Comparison of ENCODE assay signal across 15 cellular contexts in genomic region chr14:74286736-74287135, GRCh38. TPM values are rescaled to one million over a fixed set of nuclear protein-coding genes. Genes with fewer than 3 reads are reported as not detected.
DNase-seq lines count a peak whose midpoint lies in the region; ATAC-seq and TF ChIP-seq lines count a peak whose summit lies in the region.
"Had no signal": no experiment of that assay in that cellular context is flagged by ENCODE, and none has a peak within 500 bp of the region (broad histone marks: within the 10 kb centered on the region; RNA-seq: fewer than 3 reads in every experiment).

No MANE protein-coding gene starts in this region.

- peaks cover 18 to 59% (median 35%) of the 10 kb centered on the region in 11 experiments; a peak in 19 of 22 replicates for H4K20me1 ChIP-seq in BLaER1 treated with 17β-estradiol and CSF1 and Interleukin-3, amounts not matched to agents 10 nM and 100 nM

- peak overlapping the region in 7 of 11 experiments; percentile 0 to 40 (median 16); a peak in 5 of 22 replicates for H3K9ac ChIP-seq in BLaER1 treated with 17β-estradiol and CSF1 and Interleukin-3, amounts not matched to agents 10 nM and 100 nM
- H3K9ac ChIP-seq in colonic mucosa (ENCODE audit: low read depth in 2 of 2, low read length in 2 of 2), result no peak overlapping the region
- H3K9ac ChIP-seq: GM23248 had no signal

- H3K36me3 Mint-ChIP-seq in T-helper 17 cell (ENCODE audit: low read depth), result peaks cover 15% of the 10 kb centered on the region

- no peak overlapping the region for H3K4me3 Mint-ChIP-seq in T-helper 17 cell
- H3K4me3 Mint-ChIP-seq: CD4-positive, alpha-beta T cell; H9 had no signal

- H3K36me3 ChIP-seq in BLaER1 treated with 17β-estradiol and CSF1 and Interleukin-3, amounts not matched to agents 10 nM and 100 nM, result peaks cover 89 to 100% (median 99%) of the 10 kb centered on the region in 11 experiments
- H3K36me3 ChIP-seq in colonic mucosa, result no peaks in the 10 kb centered on the region

- H3K4me3 ChIP-seq in BLaER1 treated with 17β-estradiol and CSF1 and Interleukin-3, amounts not matched to agents 10 nM and 100 nM, result no peak overlapping the region
- no peak overlapping the region for H3K4me3 ChIP-seq in colonic mucosa
- H3K4me3 ChIP-seq: A549, GM12878, GM23248 had no signal

- peaks cover 4% of the 10 kb centered on the region for H3K4me1 Mint-ChIP-seq in T-helper 17 cell

- TF ChIP-seq CTCF in omental fat pad (IDR thresholded peaks at IDR 0.05) (no peak), colonic mucosa (IDR thresholded peaks at IDR 0.05) (no peak)

- H3K9me3 ChIP-seq in BLaER1 treated with 17β-estradiol and CSF1 and Interleukin-3, amounts not matched to agents 10 nM and 100 nM (replicated peaks in 1 of 11), result 0 out of 22 replicates have a peak, but pooled peaks cover 0 to 2% (median 0%) of the 10 kb centered on the region in 11 experiments
- H3K9me3 ChIP-seq in T-helper 17 cell (ENCODE audit: control insufficient read depth, low read length, poor library complexity, severe bottlenecking) (no peaks in the 10 kb centered on the region), colonic mucosa (no peaks in the 10 kb centered on the region)
- H3K9me3 ChIP-seq: A549 had no signal

- H3K27me3 Mint-ChIP-seq in T-helper 17 cell, result no peaks in the 10 kb centered on the region
- H3K27me3 Mint-ChIP-seq: CD4-positive, alpha-beta T cell had no signal

- H3K27me3 ChIP-seq in BLaER1 treated with 17β-estradiol and CSF1 and Interleukin-3, amounts not matched to agents 10 nM and 100 nM, result no peaks in the 10 kb centered on the region
- H3K27me3 ChIP-seq in colonic mucosa, result no peaks in the 10 kb centered on the region

- no peak for ATAC-seq in T-helper 17 cell
- peak; percentile 35 for ATAC-seq in omental fat pad (ENCODE audit: low FRiP score)
- ATAC-seq: A549, GM12878 had no signal

- DNase-seq in T-helper 17 cell, result no peak
- no peak for DNase-seq in omental fat pad (ENCODE audit: low spot score)
- no peak for DNase-seq in putamen (ENCODE audit: low spot score)
- DNase-seq in colonic mucosa, result no peak
- no peak for DNase-seq in stimulated activated CD4-positive, alpha-beta T cell treated with anti-CD3 and anti-CD28 coated beads, Interleukin-2, amount 100 ng/mL, for 24 hours
- DNase-seq: CD4-positive, alpha-beta T cell; DMS79; GM23248; H9; IMR-90 had no signal

- no peak overlapping the region for H3K27ac ChIP-seq in BLaER1 treated with 17β-estradiol and CSF1 and Interleukin-3, amounts not matched to agents 10 nM and 100 nM
- peak overlapping the region; percentile 34 for H3K27ac ChIP-seq in temporal lobe (ENCODE audit: low read depth, low read length)
- H3K27ac ChIP-seq in colonic mucosa, result no peak overlapping the region
- H3K27ac ChIP-seq: A549, GM23248 had no signal

- H3K27ac Mint-ChIP-seq in T-helper 17 cell, result peak overlapping the region; percentile 57
- H3K27ac Mint-ChIP-seq: CD4-positive, alpha-beta T cell had no signal

- H3K4me1 ChIP-seq in BLaER1 treated with 17β-estradiol and CSF1 and Interleukin-3, amounts not matched to agents 10 nM and 100 nM, result peaks cover 0 to 36% (median 28%) of the 10 kb centered on the region in 10 experiments; a peak in 17 of 20 replicates
- no peaks in the 10 kb centered on the region for H3K4me1 ChIP-seq in colonic mucosa
- H3K4me1 ChIP-seq: A549 had no signal

- peak overlapping the region in 8 of 11 experiments; percentile 32 to 77 (median 65); a peak in 17 of 22 replicates for H3K4me2 ChIP-seq in BLaER1 treated with 17β-estradiol and CSF1 and Interleukin-3, amounts not matched to agents 10 nM and 100 nM
- H3K4me2 ChIP-seq: A549 had no signal

- intact Hi-C loops in colonic mucosa (cut with DNase I), result no loop called here

RNA-seq across cellular contexts. Expression of gene ABCD4, which starts 16.0 kb away (rescaled TPM):
- total RNA-seq in T-helper 17 cell (10 to 100 TPM; 63.0 to 75.0 TPM), omental fat pad (10 to 100 TPM; 28.2 to 62.1 (median 48.3) TPM), temporal lobe (24.8 TPM), colonic mucosa (10 to 100 TPM; 46.2 to 46.6 TPM)

RNA-seq across cellular contexts. Expression of gene VSX2, which starts 47.5 kb away (rescaled TPM):
- total RNA-seq in T-helper 17 cell (not detected), omental fat pad (not detected), temporal lobe (not detected), colonic mucosa (not detected)
- total RNA-seq: CD4-positive, alpha-beta T cell; G401; GM12878; GM23248; H9; IMR-90 had no signal

Comparison
In these comparisons a context has a peak if more than half of its experiments do, and no peak if none do; other contexts are left out.
1. H3K9ac ChIP-seq: peak in BLaER1 treated with 17β-estradiol and CSF1 and Interleukin-3, amounts not matched to agents 10 nM and 100 nM (7 of 11); none in colonic mucosa (0 of 2).